In genomic region chr6:27321901-27322300, GRCh38 we compare ENCODE assay signal across 1 cellular context.
TF ChIP-seq lines count a peak whose summit lies in the region.

No MANE protein-coding gene starts in this region.

TF ChIP-seq in K562, 482 proteins besides CTCF, POLR2A, EP300 and RAD21 (continued from another document):
- TF ChIP-seq OTX1 (CRISPR knock-in tag; IDR thresholded peaks at IDR 0.05) = no peak
